Comparison of ENCODE assay signal across 19 cellular contexts in genomic region chr22:38524434-38524833, GRCh38.
"Had no signal": no experiment of that assay in that cellular context is flagged by ENCODE, and none has a peak within 500 bp of the region (broad histone marks: within the 10 kb centered on the region; RNA-seq: fewer than 3 reads in every experiment).

No MANE protein-coding gene starts in this region.

- H3K27ac ChIP-seq: esophagus squamous epithelium, right atrium auricular region, suprapubic skin, transverse colon, vagina, VCaP had no signal

- DNase-seq: activated CD4-positive, alpha-beta T cell treated with anti-CD3 and anti-CD28 coated beads for 1 hour; activated CD4-positive, alpha-beta T cell treated with anti-CD3 and anti-CD28 coated beads, Interleukin-2, amount 50 U/mL, for 4 hours; activated gamma-delta T cell treated with Interleukin-2 at 50 U/mL for 16 hours; activated naive CD8-positive, alpha-beta T cell treated with anti-CD3 and anti-CD28 coated beads for 36 hours; amniotic stem cell; dermis blood vessel endothelial cell; effector memory CD4-positive, alpha-beta T cell; esophagus squamous epithelium; immature natural killer cell; left ventricle myocardium superior; nephron progenitor cell; stimulated activated CD4-positive, alpha-beta T cell treated with anti-CD3 and anti-CD28 coated beads, Interleukin-2, amount 100 ng/mL, for 24 hours; stimulated activated naive CD8-positive, alpha-beta T cell treated with anti-CD3 and anti-CD28 coated beads, Interleukin-15, amount 100 ng/mL, for 72 hours; transverse colon had no signal

- H3K4me1 Mint-ChIP-seq: activated naive CD8-positive, alpha-beta T cell treated with anti-CD3 and anti-CD28 coated beads for 36 hours; immature natural killer cell; nephron progenitor cell; stimulated activated naive CD8-positive, alpha-beta T cell treated with anti-CD3 and anti-CD28 coated beads, Interleukin-15, amount 100 ng/mL, for 72 hours had no signal

- H3K4me3 Mint-ChIP-seq: activated naive CD8-positive, alpha-beta T cell treated with anti-CD3 and anti-CD28 coated beads for 36 hours; immature natural killer cell; nephron progenitor cell; stimulated activated naive CD8-positive, alpha-beta T cell treated with anti-CD3 and anti-CD28 coated beads, Interleukin-15, amount 100 ng/mL, for 72 hours had no signal

- H3K27me3 Mint-ChIP-seq: activated naive CD8-positive, alpha-beta T cell treated with anti-CD3 and anti-CD28 coated beads for 36 hours; stimulated activated naive CD8-positive, alpha-beta T cell treated with anti-CD3 and anti-CD28 coated beads, Interleukin-15, amount 100 ng/mL, for 72 hours had no signal

- H3K4me3 ChIP-seq: esophagus squamous epithelium, right atrium auricular region, suprapubic skin, transverse colon, vagina had no signal

- H3K27me3 ChIP-seq: esophagus squamous epithelium, right atrium auricular region, suprapubic skin, transverse colon, vagina had no signal

- H3K36me3 Mint-ChIP-seq: immature natural killer cell had no signal

- H3K27ac Mint-ChIP-seq: activated naive CD8-positive, alpha-beta T cell treated with anti-CD3 and anti-CD28 coated beads for 36 hours; immature natural killer cell; nephron progenitor cell; progenitor cell of endocrine pancreas; stimulated activated naive CD8-positive, alpha-beta T cell treated with anti-CD3 and anti-CD28 coated beads, Interleukin-15, amount 100 ng/mL, for 72 hours had no signal

- H3K9me3 Mint-ChIP-seq: activated naive CD8-positive, alpha-beta T cell treated with anti-CD3 and anti-CD28 coated beads for 36 hours; immature natural killer cell; nephron progenitor cell; stimulated activated naive CD8-positive, alpha-beta T cell treated with anti-CD3 and anti-CD28 coated beads, Interleukin-15, amount 100 ng/mL, for 72 hours had no signal

- ATAC-seq: left ventricle myocardium superior; stimulated activated naive CD8-positive, alpha-beta T cell treated with anti-CD3 and anti-CD28 coated beads, Interleukin-15, amount 100 ng/mL, for 72 hours had no signal
